Comparison of ENCODE assay signal across 24 cellular contexts in the genomic region with DNA sequence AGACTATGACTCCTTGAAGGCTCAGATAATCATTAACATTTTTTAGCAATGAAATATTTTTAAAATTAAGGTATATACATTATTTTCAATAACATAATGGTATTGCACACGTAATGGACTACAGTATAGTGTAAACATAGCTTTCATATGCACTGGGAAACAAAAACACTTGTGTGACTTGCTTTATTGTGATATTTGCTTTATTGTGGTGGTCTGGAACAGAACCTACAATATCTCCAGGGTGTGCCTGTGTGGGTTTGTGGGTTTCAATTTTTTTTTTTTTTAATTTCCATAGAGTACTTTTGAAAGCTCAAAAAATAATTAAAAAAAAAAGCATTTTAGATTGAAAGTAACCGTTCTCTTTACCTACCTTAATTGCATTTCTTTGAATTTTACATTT. TPM values are rescaled to one million over a fixed set of nuclear protein-coding genes. Genes with fewer than 3 reads are reported as not detected.
DNase-seq lines count a peak whose midpoint lies in the region; ATAC-seq lines count a peak whose summit lies in the region.
"Had no signal": no experiment of that assay in that cellular context is flagged by ENCODE, and none has a peak within 500 bp of the region (broad histone marks: within the 10 kb centered on the region; RNA-seq: fewer than 3 reads in every experiment).

No MANE protein-coding gene starts in this region.

- peaks cover 73% of the 10 kb centered on the region for H3K36me3 Mint-ChIP-seq in activated CD4-positive, alpha-beta T cell treated with anti-CD3 and anti-CD28 coated beads for 36 hours (ENCODE audit: low read depth)
- peaks cover 49% of the 10 kb centered on the region for H3K36me3 Mint-ChIP-seq in activated naive CD4-positive, alpha-beta T cell treated with anti-CD3 and anti-CD28 coated beads, Interleukin-2, amount 50 U/mL, for 24 hours
- H3K36me3 Mint-ChIP-seq in T-helper 17 cell (ENCODE audit: low read depth): peaks cover 12% of the 10 kb centered on the region
- peaks cover 27 to 93% (median 72%) of the 10 kb centered on the region in 3 donors for H3K36me3 Mint-ChIP-seq in naive thymus-derived CD8-positive, alpha-beta T cell

- H3K9me3 Mint-ChIP-seq in activated CD4-positive, alpha-beta T cell treated with anti-CD3 and anti-CD28 coated beads for 36 hours (ENCODE audit: low read depth): peaks cover 20% of the 10 kb centered on the region
- H3K9me3 Mint-ChIP-seq in activated naive CD4-positive, alpha-beta T cell treated with anti-CD3 and anti-CD28 coated beads, Interleukin-2, amount 50 U/mL, for 24 hours: no peaks in the 10 kb centered on the region
- H3K9me3 Mint-ChIP-seq in naive thymus-derived CD8-positive, alpha-beta T cell: peaks cover 0 to 17% (median 7%) of the 10 kb centered on the region in 9 donors

- H3K27me3 Mint-ChIP-seq in activated CD4-positive, alpha-beta T cell treated with anti-CD3 and anti-CD28 coated beads for 36 hours: no peaks in the 10 kb centered on the region
- H3K27me3 Mint-ChIP-seq in activated naive CD4-positive, alpha-beta T cell treated with anti-CD3 and anti-CD28 coated beads, Interleukin-2, amount 50 U/mL, for 24 hours: no peaks in the 10 kb centered on the region
- H3K27me3 Mint-ChIP-seq in T-helper 17 cell: no peaks in the 10 kb centered on the region
- no peaks in the 10 kb centered on the region for H3K27me3 Mint-ChIP-seq in naive thymus-derived CD8-positive, alpha-beta T cell

- H3K9me3 ChIP-seq in T-helper 17 cell (ENCODE audit: control insufficient read depth, low read length, poor library complexity, severe bottlenecking): no peaks in the 10 kb centered on the region

- ATAC-seq in activated CD4-positive, alpha-beta T cell treated with anti-CD3 and anti-CD28 coated beads for 36 hours: no peak
- ATAC-seq in T-helper 17 cell (peak; percentile 64), GM18498 (IDR thresholded peaks at IDR 0.05; ENCODE audit: unreplicated experiment) (no peak)
- ATAC-seq in naive thymus-derived CD8-positive, alpha-beta T cell: peak; percentile 57 to 75
- ATAC-seq: HCT116 had no signal

- peak overlapping the region; percentile 78 for H3K27ac Mint-ChIP-seq in activated CD4-positive, alpha-beta T cell treated with anti-CD3 and anti-CD28 coated beads for 36 hours
- H3K27ac Mint-ChIP-seq in activated naive CD4-positive, alpha-beta T cell treated with anti-CD3 and anti-CD28 coated beads, Interleukin-2, amount 50 U/mL, for 24 hours: peak overlapping the region; percentile 71
- H3K27ac Mint-ChIP-seq in T-helper 17 cell: peak overlapping the region; percentile 2
- peak overlapping the region in 7 of 10 donors; percentile 16 to 78 (median 62) for H3K27ac Mint-ChIP-seq in naive thymus-derived CD8-positive, alpha-beta T cell

- intact Hi-C loops in activated CD4-positive, alpha-beta T cell treated with anti-CD3 and anti-CD28 coated beads for 36 hours (cut with DNase I, micrococcal nuclease): loop anchor here in 1 of 2 experiments (5.0 kb wide), 1 partner anchor 490 kb away; no protein-coding TSS in a partner anchor

- DNase-seq in activated CD4-positive, alpha-beta T cell treated with anti-CD3 and anti-CD28 coated beads for 36 hours: no peak
- DNase-seq in activated CD4-positive, alpha-beta T cell treated with anti-CD3 and anti-CD28 coated beads for 4 hours: no peak
- no peak for DNase-seq in activated naive CD4-positive, alpha-beta T cell treated with Interleukin-2 at 50 U/mL for 16 hours
- no peak for DNase-seq in T-helper 17 cell
- DNase-seq in naive thymus-derived CD8-positive, alpha-beta T cell: peak in 1 of 10 donors; percentile 28
- DNase-seq in iPS-NIHi11 (ENCODE audit: low spot score): no peak
- DNase-seq: ACHN, EL, GF-D8, GOT3, KBM-7, MM.1S, NCI-H1048, NCI-H1436, NCI-H187 treated with DMSO at 0.1 percent for 48 hours, NCI-H2107, NCI-H2227 treated with DMSO at 0.1 percent for 48 hours, NCI-H510A, PC-9, RPMI8226, SHP77 had no signal

- POLR2A ChIA-PET in activated CD4-positive, alpha-beta T cell treated with anti-CD3 and anti-CD28 coated beads for 36 hours (lab: Charles Lee): interaction anchor here (0.6 kb wide), 1 partner anchor 14 kb away, joined by 3 read pairs; no protein-coding TSS in a partner anchor
- POLR2A ChIA-PET in naive thymus-derived CD8-positive, alpha-beta T cell (lab: Charles Lee): interaction anchor here (1.1 to 1.3 kb wide), 2 partner anchors 12 to 86 kb away, joined by 3 to 4 read pairs; partner anchors contain the start of gene SNX20

- no peak overlapping the region for H3K4me3 Mint-ChIP-seq in activated CD4-positive, alpha-beta T cell treated with anti-CD3 and anti-CD28 coated beads for 36 hours
- H3K4me3 Mint-ChIP-seq in activated naive CD4-positive, alpha-beta T cell treated with anti-CD3 and anti-CD28 coated beads, Interleukin-2, amount 50 U/mL, for 24 hours: peak overlapping the region; percentile 62
- peak overlapping the region; percentile 45 for H3K4me3 Mint-ChIP-seq in T-helper 17 cell
- peak overlapping the region in 8 of 10 donors; percentile 39 to 75 (median 55) for H3K4me3 Mint-ChIP-seq in naive thymus-derived CD8-positive, alpha-beta T cell

- CTCF ChIA-PET in activated CD4-positive, alpha-beta T cell treated with anti-CD3 and anti-CD28 coated beads for 36 hours (lab: Charles Lee): interaction anchor here (1.2 to 3.3 kb wide), 7 partner anchors 9 to 102 kb away, joined by 3 to 21 read pairs (median 6); no protein-coding TSS in a partner anchor

- peaks cover 93% of the 10 kb centered on the region for H3K4me1 Mint-ChIP-seq in activated CD4-positive, alpha-beta T cell treated with anti-CD3 and anti-CD28 coated beads for 36 hours
- H3K4me1 Mint-ChIP-seq in activated naive CD4-positive, alpha-beta T cell treated with anti-CD3 and anti-CD28 coated beads, Interleukin-2, amount 50 U/mL, for 24 hours: peaks cover 95% of the 10 kb centered on the region
- peaks cover 57% of the 10 kb centered on the region for H3K4me1 Mint-ChIP-seq in T-helper 17 cell
- H3K4me1 Mint-ChIP-seq in naive thymus-derived CD8-positive, alpha-beta T cell: peaks cover 32 to 96% (median 81%) of the 10 kb centered on the region in 4 donors

RNA-seq across cellular contexts. Expression of gene CYLD, which starts 25.3 kb away (rescaled TPM):
- 10 to 100 TPM; 72.4 to 92.8 TPM for total RNA-seq in activated CD4-positive, alpha-beta T cell treated with anti-CD3 and anti-CD28 coated beads for 36 hours
- 100 to 1,000 TPM; 411 to 412 TPM for total RNA-seq in T-helper 17 cell
- total RNA-seq in naive thymus-derived CD8-positive, alpha-beta T cell: 100 to 1,000 TPM; 195 to 203 TPM
- polyA plus RNA-seq in naive thymus-derived CD8-positive, alpha-beta T cell: 100 to 1,000 TPM; 106 to 131 (median 107) TPM

Comparison
In these comparisons a context has a peak if more than half of its experiments do, and no peak if none do; other contexts are left out.
1. ATAC-seq: peak in T-helper 17 cell (single experiment) and naive thymus-derived CD8-positive, alpha-beta T cell (2 of 2); none in activated CD4-positive, alpha-beta T cell treated with anti-CD3 and anti-CD28 coated beads for 36 hours (single experiment) and GM18498 (single experiment).
2. H3K27ac Mint-ChIP-seq: peak in every context shown above with its lines; median percentile 78 in activated CD4-positive, alpha-beta T cell treated with anti-CD3 and anti-CD28 coated beads for 36 hours; 71 in activated naive CD4-positive, alpha-beta T cell treated with anti-CD3 and anti-CD28 coated beads, Interleukin-2, amount 50 U/mL, for 24 hours; 62 in naive thymus-derived CD8-positive, alpha-beta T cell; 2 in T-helper 17 cell.